10 cellular contexts compared by ENCODE assay signal in genomic region chr13:61989984-61990383, GRCh38.
"Had no signal": no experiment of that assay in that cellular context is flagged by ENCODE, and none has a peak within 500 bp of the region (broad histone marks: within the 10 kb centered on the region; RNA-seq: fewer than 3 reads in every experiment).

No MANE protein-coding gene starts in this region.

- H3K4me2 ChIP-seq: GM23338 had no signal

- H3K27ac ChIP-seq: HL-60 had no signal

- H3K9me3 ChIP-seq: HAP-1 had no signal

- H3K4me1 Mint-ChIP-seq: GM23338, IgD-negative memory B cell had no signal

- FAIRE-seq: HTR-8/SVneo, K562 had no signal

- H2AFZ ChIP-seq: GM23338 had no signal

- H3K36me3 ChIP-seq: HAP-1 had no signal

- DNase-seq: H7, Kasumi-1, KG1 had no signal

- H3K4me3 ChIP-seq: GM23338, HAP-1, K562 had no signal

- H3K9me3 Mint-ChIP-seq: GM23338 had no signal

- H3K4me3 Mint-ChIP-seq: GM23338, IgD-negative memory B cell had no signal

- H3K27ac Mint-ChIP-seq: GM23338, IgD-negative memory B cell had no signal

- H3K27me3 Mint-ChIP-seq: IgD-negative memory B cell had no signal

- ATAC-seq: GM23338, HCT116, K562 had no signal

- H3K36me3 Mint-ChIP-seq: IgD-negative memory B cell had no signal

- H3K4me1 ChIP-seq: HAP-1 had no signal
